ENCODE assay signal across 9 cellular contexts in the genomic region with DNA sequence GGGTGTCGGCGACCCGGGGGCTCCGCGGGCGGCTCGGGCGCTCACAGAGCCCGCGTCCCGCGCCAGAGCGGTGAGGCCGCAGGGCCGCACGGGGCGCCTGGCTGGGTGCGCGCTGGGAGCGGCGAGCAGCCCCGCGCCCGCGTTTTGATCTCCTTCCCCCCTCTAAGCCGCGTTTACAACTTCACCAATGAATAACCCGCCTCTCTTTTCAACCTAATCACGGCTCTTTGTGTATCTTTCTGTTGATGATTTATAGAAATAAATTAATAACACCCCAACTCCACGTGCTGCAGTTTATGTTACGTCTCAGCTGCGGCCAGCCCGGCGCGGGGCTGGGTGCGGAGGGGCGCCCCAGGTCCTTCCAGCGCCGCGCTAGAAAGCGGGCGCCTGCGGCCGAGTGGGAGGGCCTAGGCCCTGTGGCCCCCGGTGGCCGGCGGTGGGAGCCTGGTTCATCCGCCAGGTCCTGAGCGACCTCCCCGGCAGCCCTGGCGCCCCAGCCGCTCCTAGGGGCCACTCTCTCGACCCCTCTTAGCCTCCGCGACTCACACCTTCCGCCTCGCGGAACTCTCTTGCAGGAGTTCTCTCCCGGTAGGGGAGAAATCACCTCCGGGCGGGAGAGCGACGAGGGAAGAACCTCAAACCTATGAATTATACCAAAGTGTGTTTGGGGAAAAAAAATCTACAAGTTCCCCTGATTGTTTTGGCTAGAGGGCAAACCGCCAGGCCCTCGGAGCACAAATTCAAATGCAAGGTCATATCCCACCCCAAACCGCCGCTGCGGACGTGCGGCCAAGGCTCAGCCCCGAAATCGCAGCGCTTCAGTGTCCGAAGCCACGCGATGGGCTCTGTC. TPM values are rescaled to one million over a fixed set of nuclear protein-coding genes. Genes with fewer than 3 reads are reported as not detected.
DNase-seq lines count a peak whose midpoint lies in the region; ATAC-seq and TF ChIP-seq lines count a peak whose summit lies in the region.
"Had no signal": no experiment of that assay in that cellular context is flagged by ENCODE, and none has a peak within 500 bp of the region (broad histone marks: within the 10 kb centered on the region; RNA-seq: fewer than 3 reads in every experiment).

No MANE protein-coding gene starts in this region.

- H3K27me3 Mint-ChIP-seq in mesothelial cell of epicardium (ENCODE audit: low read depth): peaks cover 97% of the 10 kb centered on the region

- peak overlapping the region; percentile 81 for H3K4me2 ChIP-seq in HCT116 (ENCODE audit: low read length)

- POLR2A ChIA-PET in HCT116 (lab: Charles Lee): no interaction called here

- H3K36me3 Mint-ChIP-seq in mesothelial cell of epicardium: no peaks in the 10 kb centered on the region

- ATAC-seq in HCT116: peak; percentile 34
- ATAC-seq in body of pancreas: peak; percentile 47

- no peak overlapping the region for H2AFZ ChIP-seq in HCT116 (ENCODE audit: low read depth, low read length, poor library complexity, severe bottlenecking)

- BruUV-seq in HCT116 (replicated peaks; lab: Mats Ljungman, UMichigan): no TSS peak

- RAD21 ChIA-PET in HCT116 (lab: Charles Lee; ENCODE audit: low non-redundant PET in 1 of 2, low total read pairs in 2 of 2, uncharacterized antibody in 2 of 2, unreplicated experiment in 2 of 2): no interaction called here

- WGBS in body of pancreas, 2 donors: 0 to 4% methylated on average over 44 to 76 of the region's 76 CpGs
- WGBS in thyroid gland, 2 donors: 9% methylated on average over 48 of the region's 76 CpGs

- peak overlapping the region; percentile 55 for H3K4me3 Mint-ChIP-seq in mesothelial cell of epicardium

- H4K20me1 ChIP-seq in HCT116 (ENCODE audit: insufficient read depth): no peaks in the 10 kb centered on the region

- intact Hi-C loops in HCT116 (cut with micrococcal nuclease) (loop anchor here (5.0 kb wide), 1 partner anchor 36 kb away; no protein-coding TSS in a partner anchor), body of pancreas (cut with DNase I) (no loop called here), thyroid gland (cut with DNase I) (no loop called here)

- H3K27ac Mint-ChIP-seq in mesothelial cell of epicardium: no peak overlapping the region

- H3K9me3 ChIP-seq in HCT116 (ENCODE audit: control insufficient read depth in 1 of 2, insufficient read depth in 1 of 2, low read depth in 1 of 2, low read length in 2 of 2) (no peaks in the 10 kb centered on the region), body of pancreas (no peaks in the 10 kb centered on the region), thyroid gland (no peaks in the 10 kb centered on the region)

- TF ChIP-seq CTCF in HCT116 (IDR thresholded peaks at IDR 0.05 in 2 of 3, conservative IDR thresholded peaks at IDR 0.05 in 1 of 3; ENCODE audit: borderline replicate concordance in 1 of 3, insufficient read depth in 1 of 3, low read depth in 2 of 3, low read length in 2 of 3): no peak
- TF ChIP-seq CTCF in body of pancreas (IDR thresholded peaks at IDR 0.05): peak in 1 of 7 experiments; percentile 4
- no peak for TF ChIP-seq CTCF in mesothelial cell of epicardium (IDR thresholded peaks at IDR 0.05; ENCODE audit: unreplicated experiment)
- TF ChIP-seq CTCF in thyroid gland (IDR thresholded peaks at IDR 0.05): no peak

- peaks cover 17% of the 10 kb centered on the region for H3K4me1 Mint-ChIP-seq in mesothelial cell of epicardium

- DNase-seq in ACHN: peak; percentile 82
- no peak for DNase-seq in HCT116 (ENCODE audit: low read depth, low spot score)
- peak; percentile 46 to 61 (median 54) for DNase-seq in body of pancreas
- DNase-seq in mesothelial cell of epicardium (ENCODE audit: low spot score in 2 of 2, unreplicated experiment in 2 of 2): no peak
- no peak for DNase-seq in cortex of kidney (lab: John Stamatoyannopoulos, UW)
- DNase-seq in thyroid gland: no peak
- DNase-seq in UCSD-AML1 (lab: John Stamatoyannopoulos, UW; ENCODE audit: unreplicated experiment): no peak
- no peak for DNase-seq in NK-92 (lab: John Stamatoyannopoulos, UW; ENCODE audit: unreplicated experiment)
- DNase-seq: NCI-H446 had no signal

- H3K79me2 ChIP-seq in HCT116 (ENCODE audit: insufficient read depth, low read length): peaks cover 31% of the 10 kb centered on the region

- no peaks in the 10 kb centered on the region for H3K9me2 ChIP-seq in HCT116 (ENCODE audit: insufficient read depth)

- H3K9ac ChIP-seq in HCT116 (ENCODE audit: low read length): peak overlapping the region; percentile 70

- H3K27me3 ChIP-seq in HCT116 (ENCODE audit: insufficient read depth, low read length): no peaks in the 10 kb centered on the region
- H3K27me3 ChIP-seq in body of pancreas: no peaks in the 10 kb centered on the region
- peaks cover 49% of the 10 kb centered on the region for H3K27me3 ChIP-seq in thyroid gland

- CTCF ChIA-PET in HCT116 (lab: Charles Lee): no interaction called here

- H3K4me1 ChIP-seq in HCT116 (ENCODE audit: control insufficient read depth in 1 of 2, insufficient read depth in 2 of 2, low read length in 2 of 2) (peaks cover 0 to 19% of the 10 kb centered on the region in 2 experiments; a peak in 2 of 4 replicates), body of pancreas (peaks cover 48% of the 10 kb centered on the region), thyroid gland (peaks cover 18 to 33% of the 10 kb centered on the region in 2 donors)

- H3K36me3 ChIP-seq in HCT116 (ENCODE audit: control insufficient read depth in 1 of 2, insufficient read depth in 2 of 2, low read length in 2 of 2) (no peaks in the 10 kb centered on the region), body of pancreas (replicated peaks in 1 of 2; ENCODE audit: insufficient read depth in 1 of 2, low read depth in 2 of 2) (no peaks in the 10 kb centered on the region), thyroid gland (no peaks in the 10 kb centered on the region)

- H3K4me3 ChIP-seq in HCT116 (replicated peaks in 1 of 2; ENCODE audit: low read depth in 1 of 2, low read length in 2 of 2) (peak overlapping the region; percentile 54 to 62), body of pancreas (peak overlapping the region; percentile 59 to 89), thyroid gland (replicated peaks in 1 of 3) (no peak overlapping the region)

- TF ChIP-seq RAD21 in HCT116 (IDR thresholded peaks at IDR 0.05; ENCODE audit: low read depth): no peak

- no peaks in the 10 kb centered on the region for H3K9me3 Mint-ChIP-seq in mesothelial cell of epicardium

- TF ChIP-seq POLR2A in HCT116 (IDR thresholded peaks at IDR 0.05; ENCODE audit: borderline replicate concordance, extremely low read depth, insufficient read depth, insufficient read length) (no peak), body of pancreas (IDR thresholded peaks at IDR 0.05) (peak; percentile 30 to 67 (median 40)), thyroid gland (IDR thresholded peaks at IDR 0.05) (no peak)

- in situ Hi-C loops in ACHN (cut with HindIII; ENCODE audit: low pct_ligation_motif_present, low pct_unique_long_range_greater_than_20kb, low sequenced_read_pairs): no loop called here

- H3K27ac ChIP-seq in HCT116 (ENCODE audit: low read depth, low read length): peak overlapping the region; percentile 76
- peak overlapping the region; percentile 79 to 98 (median 92) for H3K27ac ChIP-seq in body of pancreas
- no peak overlapping the region for H3K27ac ChIP-seq in thyroid gland

TF ChIP-seq in HCT116, 20 proteins besides CTCF, POLR2A, EP300 and RAD21:
- TF ChIP-seq EGR1 (IDR thresholded peaks at IDR 0.05; ENCODE audit: low read depth) (no peak), FOSL1 (IDR thresholded peaks at IDR 0.05; ENCODE audit: low read depth) (no peak), JUND (IDR thresholded peaks at IDR 0.05) (no peak)
- TF ChIP-seq, protein P1, sequence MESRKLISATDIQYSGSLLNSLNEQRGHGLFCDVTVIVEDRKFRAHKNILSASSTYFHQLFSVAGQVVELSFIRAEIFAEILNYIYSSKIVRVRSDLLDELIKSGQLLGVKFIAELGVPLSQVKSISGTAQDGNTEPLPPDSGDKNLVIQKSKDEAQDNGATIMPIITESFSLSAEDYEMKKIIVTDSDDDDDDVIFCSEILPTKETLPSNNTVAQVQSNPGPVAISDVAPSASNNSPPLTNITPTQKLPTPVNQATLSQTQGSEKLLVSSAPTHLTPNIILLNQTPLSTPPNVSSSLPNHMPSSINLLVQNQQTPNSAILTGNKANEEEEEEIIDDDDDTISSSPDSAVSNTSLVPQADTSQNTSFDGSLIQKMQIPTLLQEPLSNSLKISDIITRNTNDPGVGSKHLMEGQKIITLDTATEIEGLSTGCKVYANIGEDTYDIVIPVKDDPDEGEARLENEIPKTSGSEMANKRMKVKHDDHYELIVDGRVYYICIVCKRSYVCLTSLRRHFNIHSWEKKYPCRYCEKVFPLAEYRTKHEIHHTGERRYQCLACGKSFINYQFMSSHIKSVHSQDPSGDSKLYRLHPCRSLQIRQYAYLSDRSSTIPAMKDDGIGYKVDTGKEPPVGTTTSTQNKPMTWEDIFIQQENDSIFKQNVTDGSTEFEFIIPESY (IDR thresholded peaks at IDR 0.05; ENCODE audit: extremely low read depth, insufficient replicate concordance, low read length): no peak
- TF ChIP-seq, protein P2, sequence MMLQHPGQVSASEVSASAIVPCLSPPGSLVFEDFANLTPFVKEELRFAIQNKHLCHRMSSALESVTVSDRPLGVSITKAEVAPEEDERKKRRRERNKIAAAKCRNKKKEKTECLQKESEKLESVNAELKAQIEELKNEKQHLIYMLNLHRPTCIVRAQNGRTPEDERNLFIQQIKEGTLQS (IDR thresholded peaks at IDR 0.05): no peak
TF ChIP-seq in HCT116: peak in this region for 0.

RNA-seq across cellular contexts. Expression of a gene that starts 1.9 kb away (rescaled TPM):
- 3.6 TPM for total RNA-seq in HCT116 (2021; ENCODE audit: unreplicated experiment)
- polyA plus RNA-seq in HCT116 (2012): 4.2 and 5.0 TPM in 2 replicates
- 10 to 100 TPM; 22.3 to 37.6 TPM for total RNA-seq in body of pancreas
- 0.14 to 0.31 TPM (median 0.29 TPM) in 3 replicates for total RNA-seq in mesothelial cell of epicardium
- total RNA-seq in thyroid gland: not detected

Comparison
In these comparisons a context has a peak if more than half of its experiments do, and no peak if none do; other contexts are left out.
1. DNase-seq: peak in ACHN (single experiment) and body of pancreas (4 of 4); none in HCT116 (single experiment), mesothelial cell of epicardium (0 of 2), cortex of kidney (single experiment), thyroid gland (0 of 2), UCSD-AML1 (single experiment) and NK-92 (single experiment).
2. H3K27ac ChIP-seq: peak in HCT116 (single experiment) and body of pancreas (4 of 4); none in thyroid gland (0 of 3).
3. H3K4me3 ChIP-seq: peak in HCT116 (2 of 2) and body of pancreas (2 of 2); none in thyroid gland (0 of 3).
4. POLR2A ChIP-seq: peak in body of pancreas (3 of 3); none in HCT116 (single experiment) and thyroid gland (0 of 2).